Comparison of ENCODE assay signal across 1 cellular context in the genomic region with DNA sequence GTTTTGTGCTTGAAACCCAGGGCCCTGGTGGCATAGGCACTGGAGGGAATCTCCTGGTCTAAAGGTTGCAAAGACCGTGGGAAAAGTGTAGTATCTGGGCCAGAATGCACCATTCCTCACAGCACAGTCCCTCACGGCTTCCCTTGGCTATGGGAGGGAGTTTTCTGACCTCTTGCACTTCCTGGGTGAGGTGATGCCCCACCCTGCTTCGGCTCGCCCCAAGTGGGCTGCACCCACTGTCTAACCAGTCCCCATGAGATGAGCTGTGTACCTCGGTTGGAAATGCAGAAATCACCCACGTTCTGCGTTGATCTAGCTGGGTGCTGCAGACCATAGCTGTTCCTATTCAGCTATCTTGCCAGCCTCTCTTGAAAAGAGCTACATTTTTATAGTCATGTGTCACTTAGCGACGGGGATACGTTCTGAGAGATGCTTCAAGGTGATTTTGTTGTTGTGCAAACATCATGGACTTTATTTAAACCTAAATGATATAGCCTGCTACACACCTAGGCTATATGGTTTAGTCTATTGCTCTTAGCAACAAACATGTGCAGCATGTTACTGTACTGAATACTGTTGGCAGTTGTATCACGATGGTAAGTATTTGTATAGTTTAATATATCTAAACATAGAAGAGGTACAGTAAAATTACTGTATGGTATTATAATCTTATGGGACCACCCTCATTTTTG.
TF ChIP-seq lines count a peak whose summit lies in the region.

No MANE protein-coding gene starts in this region.

TF ChIP-seq in HepG2, 621 proteins besides CTCF, POLR2A, EP300 and RAD21:
- TF ChIP-seq, protein P1, sequence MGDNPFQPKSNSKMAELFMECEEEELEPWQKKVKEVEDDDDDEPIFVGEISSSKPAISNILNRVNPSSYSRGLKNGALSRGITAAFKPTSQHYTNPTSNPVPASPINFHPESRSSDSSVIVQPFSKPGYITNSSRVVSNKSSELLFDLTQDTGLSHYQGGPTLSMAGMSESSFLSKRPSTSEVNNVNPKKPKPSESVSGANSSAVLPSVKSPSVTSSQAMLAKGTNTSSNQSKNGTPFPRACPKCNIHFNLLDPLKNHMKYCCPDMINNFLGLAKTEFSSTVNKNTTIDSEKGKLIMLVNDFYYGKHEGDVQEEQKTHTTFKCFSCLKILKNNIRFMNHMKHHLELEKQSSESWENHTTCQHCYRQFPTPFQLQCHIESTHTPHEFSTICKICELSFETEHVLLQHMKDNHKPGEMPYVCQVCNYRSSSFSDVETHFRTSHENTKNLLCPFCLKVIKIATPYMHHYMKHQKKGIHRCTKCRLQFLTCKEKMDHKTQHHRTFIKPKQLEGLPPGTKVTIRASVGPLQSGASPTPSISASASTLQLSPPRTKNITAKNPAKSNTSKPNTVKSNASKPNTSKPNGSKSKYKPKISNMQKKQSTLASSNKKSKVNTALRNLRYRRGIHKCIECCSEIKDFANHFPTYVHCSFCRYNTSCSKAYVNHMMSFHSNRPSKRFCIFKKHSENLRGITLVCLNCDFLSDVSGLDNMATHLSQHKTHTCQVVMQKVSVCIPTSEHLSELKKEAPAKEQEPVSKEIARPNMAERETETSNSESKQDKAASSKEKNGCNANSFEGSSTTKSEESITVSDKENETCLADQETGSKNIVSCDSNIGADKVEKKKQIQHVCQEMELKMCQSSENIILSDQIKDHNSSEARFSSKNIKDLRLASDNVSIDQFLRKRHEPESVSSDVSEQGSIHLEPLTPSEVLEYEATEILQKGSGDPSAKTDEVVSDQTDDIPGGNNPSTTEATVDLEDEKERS (CRISPR knock-in tag; IDR thresholded peaks at IDR 0.05): no peak
- no peak for TF ChIP-seq ARHGAP35 (CRISPR knock-in tag; IDR thresholded peaks at IDR 0.05; ENCODE audit: borderline replicate concordance)
- TF ChIP-seq SIX4 (CRISPR knock-in tag; IDR thresholded peaks at IDR 0.05): no peak
- 0 out of 2 replicates have a peak, but pooled peaks have one; percentile 5 for TF ChIP-seq GABPB1 (CRISPR knock-in tag; IDR thresholded peaks at IDR 0.05)
- no peak for TF ChIP-seq TOPORS (CRISPR knock-in tag; IDR thresholded peaks at IDR 0.05)
- TF ChIP-seq, protein P2, sequence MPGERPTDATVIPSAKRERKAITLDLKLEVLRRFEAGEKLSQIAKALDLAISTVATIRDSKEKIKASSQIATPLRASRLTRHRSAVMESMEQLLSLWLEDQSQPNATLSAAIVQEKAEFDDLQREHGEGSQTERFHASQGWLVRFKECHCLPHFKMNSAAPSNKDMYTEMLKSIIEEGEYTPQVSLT (CRISPR knock-in tag; IDR thresholded peaks at IDR 0.05; ENCODE audit: borderline replicate concordance, low read depth): no peak
- TF ChIP-seq BCL6 (CRISPR knock-in tag; IDR thresholded peaks at IDR 0.05): no peak
- TF ChIP-seq RAD51 (IDR thresholded peaks at IDR 0.05; ENCODE audit: borderline replicate concordance): no peak
- TF ChIP-seq HDAC6 (IDR thresholded peaks at IDR 0.05; ENCODE audit: low read depth, low read length): no peak
- no peak for TF ChIP-seq KLF16 (CRISPR knock-in tag; IDR thresholded peaks at IDR 0.05)
- TF ChIP-seq, protein P3, sequence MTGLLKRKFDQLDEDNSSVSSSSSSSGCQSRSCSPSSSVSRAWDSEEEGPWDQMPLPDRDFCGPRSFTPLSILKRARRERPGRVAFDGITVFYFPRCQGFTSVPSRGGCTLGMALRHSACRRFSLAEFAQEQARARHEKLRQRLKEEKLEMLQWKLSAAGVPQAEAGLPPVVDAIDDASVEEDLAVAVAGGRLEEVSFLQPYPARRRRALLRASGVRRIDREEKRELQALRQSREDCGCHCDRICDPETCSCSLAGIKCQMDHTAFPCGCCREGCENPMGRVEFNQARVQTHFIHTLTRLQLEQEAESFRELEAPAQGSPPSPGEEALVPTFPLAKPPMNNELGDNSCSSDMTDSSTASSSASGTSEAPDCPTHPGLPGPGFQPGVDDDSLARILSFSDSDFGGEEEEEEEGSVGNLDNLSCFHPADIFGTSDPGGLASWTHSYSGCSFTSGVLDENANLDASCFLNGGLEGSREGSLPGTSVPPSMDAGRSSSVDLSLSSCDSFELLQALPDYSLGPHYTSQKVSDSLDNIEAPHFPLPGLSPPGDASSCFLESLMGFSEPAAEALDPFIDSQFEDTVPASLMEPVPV (CRISPR knock-in tag; IDR thresholded peaks at IDR 0.05): no peak
- no peak for TF ChIP-seq KLF13 (CRISPR knock-in tag; IDR thresholded peaks at IDR 0.05)
- no peak for TF ChIP-seq POLR2G (IDR thresholded peaks at IDR 0.05; ENCODE audit: low read depth, low read length)
- no peak for TF ChIP-seq ZNF30 (CRISPR knock-in tag; IDR thresholded peaks at IDR 0.05)
- TF ChIP-seq CREB1 (IDR thresholded peaks at IDR 0.05): no peak
- TF ChIP-seq CREB1 (CRISPR knock-in tag; IDR thresholded peaks at IDR 0.05): no peak
- TF ChIP-seq HIVEP1 (CRISPR knock-in tag; IDR thresholded peaks at IDR 0.05): no peak
- TF ChIP-seq, protein P4, sequence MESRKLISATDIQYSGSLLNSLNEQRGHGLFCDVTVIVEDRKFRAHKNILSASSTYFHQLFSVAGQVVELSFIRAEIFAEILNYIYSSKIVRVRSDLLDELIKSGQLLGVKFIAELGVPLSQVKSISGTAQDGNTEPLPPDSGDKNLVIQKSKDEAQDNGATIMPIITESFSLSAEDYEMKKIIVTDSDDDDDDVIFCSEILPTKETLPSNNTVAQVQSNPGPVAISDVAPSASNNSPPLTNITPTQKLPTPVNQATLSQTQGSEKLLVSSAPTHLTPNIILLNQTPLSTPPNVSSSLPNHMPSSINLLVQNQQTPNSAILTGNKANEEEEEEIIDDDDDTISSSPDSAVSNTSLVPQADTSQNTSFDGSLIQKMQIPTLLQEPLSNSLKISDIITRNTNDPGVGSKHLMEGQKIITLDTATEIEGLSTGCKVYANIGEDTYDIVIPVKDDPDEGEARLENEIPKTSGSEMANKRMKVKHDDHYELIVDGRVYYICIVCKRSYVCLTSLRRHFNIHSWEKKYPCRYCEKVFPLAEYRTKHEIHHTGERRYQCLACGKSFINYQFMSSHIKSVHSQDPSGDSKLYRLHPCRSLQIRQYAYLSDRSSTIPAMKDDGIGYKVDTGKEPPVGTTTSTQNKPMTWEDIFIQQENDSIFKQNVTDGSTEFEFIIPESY (CRISPR knock-in tag; IDR thresholded peaks at IDR 0.05): no peak
- TF ChIP-seq ZMYM4 (CRISPR knock-in tag; IDR thresholded peaks at IDR 0.05): 0 out of 2 replicates have a peak, but pooled peaks have one; percentile 44
- TF ChIP-seq, protein P5, sequence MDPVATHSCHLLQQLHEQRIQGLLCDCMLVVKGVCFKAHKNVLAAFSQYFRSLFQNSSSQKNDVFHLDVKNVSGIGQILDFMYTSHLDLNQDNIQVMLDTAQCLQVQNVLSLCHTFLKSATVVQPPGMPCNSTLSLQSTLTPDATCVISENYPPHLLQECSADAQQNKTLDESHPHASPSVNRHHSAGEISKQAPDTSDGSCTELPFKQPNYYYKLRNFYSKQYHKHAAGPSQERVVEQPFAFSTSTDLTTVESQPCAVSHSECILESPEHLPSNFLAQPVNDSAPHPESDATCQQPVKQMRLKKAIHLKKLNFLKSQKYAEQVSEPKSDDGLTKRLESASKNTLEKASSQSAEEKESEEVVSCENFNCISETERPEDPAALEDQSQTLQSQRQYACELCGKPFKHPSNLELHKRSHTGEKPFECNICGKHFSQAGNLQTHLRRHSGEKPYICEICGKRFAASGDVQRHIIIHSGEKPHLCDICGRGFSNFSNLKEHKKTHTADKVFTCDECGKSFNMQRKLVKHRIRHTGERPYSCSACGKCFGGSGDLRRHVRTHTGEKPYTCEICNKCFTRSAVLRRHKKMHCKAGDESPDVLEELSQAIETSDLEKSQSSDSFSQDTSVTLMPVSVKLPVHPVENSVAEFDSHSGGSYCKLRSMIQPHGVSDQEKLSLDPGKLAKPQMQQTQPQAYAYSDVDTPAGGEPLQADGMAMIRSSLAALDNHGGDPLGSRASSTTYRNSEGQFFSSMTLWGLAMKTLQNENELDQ (CRISPR knock-in tag; IDR thresholded peaks at IDR 0.05; ENCODE audit: borderline replicate concordance): no peak
- no peak for TF ChIP-seq ZNF441 (CRISPR knock-in tag; IDR thresholded peaks at IDR 0.05; ENCODE audit: borderline replicate concordance)
- TF ChIP-seq TBX2 (CRISPR knock-in tag; IDR thresholded peaks at IDR 0.05; ENCODE audit: borderline replicate concordance): 0 out of 2 replicates have a peak, but pooled peaks have one; percentile 8
- TF ChIP-seq, protein P6, sequence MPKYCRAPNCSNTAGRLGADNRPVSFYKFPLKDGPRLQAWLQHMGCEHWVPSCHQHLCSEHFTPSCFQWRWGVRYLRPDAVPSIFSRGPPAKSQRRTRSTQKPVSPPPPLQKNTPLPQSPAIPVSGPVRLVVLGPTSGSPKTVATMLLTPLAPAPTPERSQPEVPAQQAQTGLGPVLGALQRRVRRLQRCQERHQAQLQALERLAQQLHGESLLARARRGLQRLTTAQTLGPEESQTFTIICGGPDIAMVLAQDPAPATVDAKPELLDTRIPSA (CRISPR knock-in tag; IDR thresholded peaks at IDR 0.05; ENCODE audit: borderline replicate concordance): no peak
- TF ChIP-seq HOXA5 (CRISPR knock-in tag; IDR thresholded peaks at IDR 0.05): no peak
TF ChIP-seq in HepG2: peak in this region for 3.
